Comparison of ENCODE assay signal across 12 cellular contexts in genomic region chr7:29309041-29309860, GRCh38.
DNase-seq lines count a peak whose midpoint lies in the region; ATAC-seq, FAIRE-seq and TF ChIP-seq lines count a peak whose summit lies in the region.
"Had no signal": no experiment of that assay in that cellular context is flagged by ENCODE, and none has a peak within 500 bp of the region (broad histone marks: within the 10 kb centered on the region; RNA-seq: fewer than 3 reads in every experiment).

No MANE protein-coding gene starts in this region.

- CTCF ChIA-PET in Caco-2 (lab: Charles Lee): interaction anchor here (0.6 to 0.9 kb wide), 7 partner anchors 9 to 387 kb away, joined by 3 to 12 read pairs (median 4); no protein-coding TSS in a partner anchor

- dilution Hi-C loops in keratinocyte (cut with MboI; ENCODE audit: extremely low pct_ligation_motif_present, low sequenced_read_pairs): no loop called here

- H3K27ac Mint-ChIP-seq in Caco-2 (ENCODE audit: unreplicated experiment) (no peak overlapping the region), GM23338 (no peak overlapping the region)
- H3K27ac Mint-ChIP-seq: activated T-cell treated with anti-CD3 and anti-CD28 coated beads, Interleukin-2, amount 50 U/mL, for 24 hours had no signal

- H3K9me3 ChIP-seq in Caco-2 (no peaks in the 10 kb centered on the region), keratinocyte (ENCODE audit: control insufficient read depth, low read depth, low read length) (no peaks in the 10 kb centered on the region)
- H3K9me3 ChIP-seq: SJSA1 had no signal

- peaks cover 5% of the 10 kb centered on the region; the same call in 1 of the 2 replicates for H3K9me2 ChIP-seq in GM23338 (ENCODE audit: insufficient read depth)

- H3K36me3 ChIP-seq in Caco-2 (ENCODE audit: control insufficient read depth, insufficient read depth, low read length): no peaks in the 10 kb centered on the region
- no peaks in the 10 kb centered on the region for H3K36me3 ChIP-seq in GM23338 (ENCODE audit: insufficient read depth)
- H3K36me3 ChIP-seq in keratinocyte (ENCODE audit: control insufficient read depth in 2 of 2, extremely low read depth in 1 of 2, insufficient read depth in 2 of 2, low read length in 2 of 2): no peaks in the 10 kb centered on the region
- H3K36me3 ChIP-seq: heart left ventricle, SJSA1 had no signal

- H3K9me1 ChIP-seq in keratinocyte (ENCODE audit: control insufficient read depth, extremely low read depth, insufficient read depth, low read length): no peaks in the 10 kb centered on the region

- H3K9ac ChIP-seq in keratinocyte (ENCODE audit: control insufficient read depth, extremely low read depth, insufficient read depth, low read length): no peak overlapping the region

- H3K9me3 Mint-ChIP-seq in Caco-2 (ENCODE audit: unreplicated experiment) (no peaks in the 10 kb centered on the region), GM23338 (peaks cover 4% of the 10 kb centered on the region; the same call in 2 of the 3 replicates)

- TF ChIP-seq CTCF in Caco-2 (IDR thresholded peaks at IDR 0.05; ENCODE audit: insufficient read depth in 1 of 2, low read depth in 1 of 2, low read length in 1 of 2, severe bottlenecking in 1 of 2, unreplicated experiment in 1 of 2) (peak; percentile 59 to 70), GM23338 (conservative IDR thresholded peaks at IDR 0.05; ENCODE audit: low read depth in 2 of 2) (peak; percentile 46 to 52), VCaP (conservative IDR thresholded peaks at IDR 0.05) (peak; percentile 64), keratinocyte (optimal IDR thresholded peaks at IDR 0.05 in 1 of 3, IDR thresholded peaks at IDR 0.05 in 1 of 3, conservative IDR thresholded peaks at IDR 0.05 in 1 of 3; ENCODE audit: extremely low read depth in 1 of 3, insufficient read depth in 2 of 3, low read length in 3 of 3) (peak in 2 of 3 experiments; percentile 35 to 42)

- H3F3A ChIP-seq in GM23338 (replicated peaks; ENCODE audit: low read depth): no peaks in the 10 kb centered on the region

- H3K79me2 ChIP-seq in GM23338 (replicated peaks; ENCODE audit: insufficient read depth) (no peaks in the 10 kb centered on the region), keratinocyte (ENCODE audit: control insufficient read depth, insufficient read depth, low read length) (no peaks in the 10 kb centered on the region)

- H4K20me1 ChIP-seq in GM23338 (replicated peaks; ENCODE audit: insufficient read depth) (no peaks in the 10 kb centered on the region), keratinocyte (ENCODE audit: control insufficient read depth, extremely low read depth, insufficient read depth, low read length) (no peaks in the 10 kb centered on the region)

- H3K27me3 Mint-ChIP-seq in Caco-2 (ENCODE audit: insufficient read depth, unreplicated experiment) (no peaks in the 10 kb centered on the region), GM23338 (ENCODE audit: insufficient read depth, low read depth, poor library complexity) (peaks cover 2% of the 10 kb centered on the region)
- H3K27me3 Mint-ChIP-seq: activated T-cell treated with anti-CD3 and anti-CD28 coated beads, Interleukin-2, amount 50 U/mL, for 24 hours had no signal

- BruUV-seq in Caco-2 (replicated peaks; lab: Mats Ljungman, UMichigan): no TSS peak

- DNase-seq in Caco-2 (peak; percentile 50 to 64), GM23338 (ENCODE audit: low spot score) (peak; percentile 35), keratinocyte (ENCODE audit: low read depth, low spot score) (no peak), AG08395 (ENCODE audit: low spot score) (no peak)
- DNase-seq in stimulated activated naive CD8-positive, alpha-beta T cell treated with anti-CD3 and anti-CD28 coated beads, Interleukin-15, Interleukin-2, amounts not matched to agents 100 U/mL and 50 U/mL, for 24 hours: no peak
- DNase-seq: activated T-cell treated with anti-CD3 and anti-CD28 coated beads, Interleukin-2, amount 50 U/mL, for 24 hours; amniotic stem cell; heart left ventricle; NCI-H526 treated with DMSO at 0.1 percent for 48 hours had no signal

- H3K4me1 Mint-ChIP-seq in Caco-2 (ENCODE audit: low read depth, unreplicated experiment) (peaks cover 41% of the 10 kb centered on the region), GM23338 (peaks cover 41% of the 10 kb centered on the region)

- H2AFZ ChIP-seq in GM23338: no peak overlapping the region
- no peak overlapping the region for H2AFZ ChIP-seq in keratinocyte (ENCODE audit: control insufficient read depth, low read length)

- H3K27me3 ChIP-seq in Caco-2 (replicated peaks; ENCODE audit: control insufficient read depth, insufficient read depth, low read length) (no peaks in the 10 kb centered on the region), GM23338 (ENCODE audit: insufficient read depth) (no peaks in the 10 kb centered on the region), keratinocyte (ENCODE audit: control insufficient read depth, extremely low read depth, insufficient read depth, low read length) (no peaks in the 10 kb centered on the region)
- H3K27me3 ChIP-seq: heart left ventricle had no signal

- H3K27ac ChIP-seq in GM23338 (ENCODE audit: low read depth) (no peak overlapping the region), VCaP (no peak overlapping the region), keratinocyte (ENCODE audit: control insufficient read depth, insufficient read depth, low read length) (no peak overlapping the region)
- H3K27ac ChIP-seq: heart left ventricle, SJSA1 had no signal

- H3K4me2 ChIP-seq in GM23338 (no peak overlapping the region), keratinocyte (ENCODE audit: control insufficient read depth, extremely low read depth, insufficient read depth, low read depth, low read length) (no peak overlapping the region)

- H3K4me3 Mint-ChIP-seq in Caco-2 (ENCODE audit: unreplicated experiment): no peak overlapping the region
- H3K4me3 Mint-ChIP-seq in GM23338: no peak overlapping the region
- H3K4me3 Mint-ChIP-seq: activated T-cell treated with anti-CD3 and anti-CD28 coated beads, Interleukin-2, amount 50 U/mL, for 24 hours had no signal

- ATAC-seq in GM23338: peak; percentile 36
- no peak for ATAC-seq in stimulated activated naive CD8-positive, alpha-beta T cell treated with anti-CD3 and anti-CD28 coated beads, Interleukin-15, Interleukin-2, amounts not matched to agents 100 U/mL and 50 U/mL, for 24 hours
- no peak for ATAC-seq in HG02885 (IDR thresholded peaks at IDR 0.05; ENCODE audit: poor library complexity, unreplicated experiment)

- peaks cover 45% of the 10 kb centered on the region for H3K4me1 ChIP-seq in Caco-2
- peaks cover 39% of the 10 kb centered on the region for H3K4me1 ChIP-seq in GM23338 (ENCODE audit: insufficient read depth)
- H3K4me1 ChIP-seq in keratinocyte (ENCODE audit: control insufficient read depth, extremely low read depth, insufficient read depth, low read length): peaks cover 33% of the 10 kb centered on the region
- H3K4me1 ChIP-seq: SJSA1 had no signal

- intact Hi-C loops in Caco-2 (cut with micrococcal nuclease; ENCODE audit: unreplicated experiment): loop anchor here (1.0 to 5.0 kb wide), 6 partner anchors 20 to 386 kb away; no protein-coding TSS in a partner anchor

- peak; percentile 17 for FAIRE-seq in keratinocyte (lab: Jason Lieb, UNC)

- no peak overlapping the region for H3K4me3 ChIP-seq in Caco-2 (ENCODE audit: low read depth, low read length)
- H3K4me3 ChIP-seq in GM23338: no peak overlapping the region
- H3K4me3 ChIP-seq in keratinocyte (ENCODE audit: control insufficient read depth in 2 of 3, extremely low read depth in 1 of 3, insufficient read depth in 2 of 3, low read depth in 1 of 3, low read length in 3 of 3): no peak overlapping the region
- H3K4me3 ChIP-seq: heart left ventricle, SJSA1 had no signal

- POLR2A ChIA-PET in Caco-2 (lab: Charles Lee): no interaction called here

- H3K36me3 Mint-ChIP-seq in Caco-2 (ENCODE audit: insufficient read depth, unreplicated experiment) (peaks cover 11% of the 10 kb centered on the region), GM23338 (ENCODE audit: low read depth) (peaks cover 3% of the 10 kb centered on the region; the same call in 1 of the 3 replicates)

TF ChIP-seq in GM23338, 12 proteins besides CTCF, POLR2A, EP300 and RAD21 (continues in another document):
- TF ChIP-seq EZH2phosphoT487 (IDR thresholded peaks at IDR 0.05; ENCODE audit: unreplicated experiment) (no peak), EZH2 (IDR thresholded peaks at IDR 0.05; ENCODE audit: low read depth, unreplicated experiment) (no peak), STAT1 (IDR thresholded peaks at IDR 0.05; ENCODE audit: unreplicated experiment) (no peak), JUNB (IDR thresholded peaks at IDR 0.05; ENCODE audit: unreplicated experiment) (no peak), POLR2AphosphoS5 (IDR thresholded peaks at IDR 0.05; ENCODE audit: low read depth) (no peak)

Comparison
In these comparisons a context has a peak if more than half of its experiments do, and no peak if none do; other contexts are left out.
1. DNase-seq: peak in Caco-2 (2 of 2) and GM23338 (single experiment); none in keratinocyte (single experiment), stimulated activated naive CD8-positive, alpha-beta T cell treated with anti-CD3 and anti-CD28 coated beads, Interleukin-15, Interleukin-2, amounts not matched to agents 100 U/mL and 50 U/mL, for 24 hours (single experiment) and AG08395 (single experiment).
2. Peak in every context shown above with its lines, with median percentiles within 50 percentile points of each other: CTCF ChIP-seq.